Comparison of ENCODE assay signal across 8 cellular contexts in the genomic region with DNA sequence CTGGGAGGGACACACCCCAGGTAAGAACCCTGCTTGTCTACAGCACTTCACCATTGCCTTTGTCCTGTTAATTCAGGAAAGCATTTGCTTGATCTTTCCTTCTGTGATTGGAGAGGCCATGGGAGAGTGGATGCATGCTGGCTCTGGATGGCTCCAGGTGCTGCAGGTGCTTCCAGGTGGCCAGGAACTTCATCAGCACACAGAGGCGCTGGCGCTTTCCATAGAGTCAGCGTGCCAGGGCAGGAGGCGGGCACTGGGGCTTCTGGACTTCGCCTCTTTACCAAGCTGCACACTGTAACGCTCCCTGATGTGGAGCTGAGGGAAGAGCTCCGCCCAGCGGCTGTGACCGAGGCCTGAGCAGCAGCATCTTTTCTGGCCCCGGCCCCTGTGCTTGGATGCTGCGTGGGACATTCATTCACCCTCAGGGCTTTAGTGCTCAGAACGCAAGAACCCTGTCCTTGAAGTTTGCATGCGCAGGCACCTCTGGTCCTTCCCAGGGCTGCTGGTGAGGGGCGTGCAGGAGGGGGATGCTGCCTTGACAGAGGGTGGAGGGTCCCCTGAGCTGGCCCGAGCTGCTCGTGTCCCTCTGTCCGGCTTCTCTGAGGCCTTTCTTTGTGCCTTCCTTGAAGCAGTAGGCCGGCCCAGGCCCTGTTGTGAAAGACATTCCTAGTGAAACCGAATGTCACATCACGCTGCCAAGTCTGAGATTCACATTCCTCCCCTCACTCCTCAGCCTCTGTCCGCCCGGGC.
DNase-seq lines count a peak whose midpoint lies in the region; ATAC-seq and TF ChIP-seq lines count a peak whose summit lies in the region.

No MANE protein-coding gene starts in this region.

- H3K36me3 ChIP-seq in rectal smooth muscle tissue (ENCODE audit: control insufficient read depth, insufficient read depth, low read length): no peaks in the 10 kb centered on the region

- TF ChIP-seq CTCF in fibroblast of pulmonary artery (IDR thresholded peaks at IDR 0.05; ENCODE audit: low read length, missing control alignments): no peak

- H3K9ac ChIP-seq in rectal smooth muscle tissue (ENCODE audit: low read length): no peak overlapping the region

- peak overlapping the region; percentile 21 for H3K27ac ChIP-seq in rectal smooth muscle tissue (ENCODE audit: low read depth, low read length)

- no peaks in the 10 kb centered on the region for H3K27me3 ChIP-seq in rectal smooth muscle tissue (ENCODE audit: control insufficient read depth, insufficient read depth, low read length)

- peak; percentile 59 for DNase-seq in EL
- peak; percentile 16 for DNase-seq in NCI-H748 treated with DMSO at 0.1 percent for 48 hours (lab: John Stamatoyannopoulos, UW)
- peak; percentile 53 for DNase-seq in fibroblast of pulmonary artery (ENCODE audit: low read depth)
- no peak for DNase-seq in erythroblast (lab: John Stamatoyannopoulos, UW)
- no peak for DNase-seq in posterior cingulate gyrus

- intact Hi-C loops in posterior cingulate gyrus (cut with DNase I): no loop called here

- H3K4me3 ChIP-seq in fibroblast of pulmonary artery (replicated peaks; ENCODE audit: low read depth, low read length) (no peak overlapping the region), rectal smooth muscle tissue (ENCODE audit: low read length) (no peak overlapping the region)

- H3K4me1 ChIP-seq in rectal smooth muscle tissue (ENCODE audit: control insufficient read depth, insufficient read depth, low read length): no peaks in the 10 kb centered on the region

- no peak for ATAC-seq in GM19328 (IDR thresholded peaks at IDR 0.05; ENCODE audit: unreplicated experiment)
- no peak for ATAC-seq in HG03045 (IDR thresholded peaks at IDR 0.05; ENCODE audit: unreplicated experiment)

- TF ChIP-seq POLR2A in erythroblast (IDR thresholded peaks at IDR 0.05; ENCODE audit: low read length): no peak

Comparison
In these comparisons a context has a peak if more than half of its experiments do, and no peak if none do; other contexts are left out.
1. DNase-seq: peak in EL (single experiment), NCI-H748 treated with DMSO at 0.1 percent for 48 hours (single experiment) and fibroblast of pulmonary artery (single experiment); none in erythroblast (0 of 2) and posterior cingulate gyrus (0 of 10).